14 cellular contexts compared by ENCODE assay signal in genomic region chr10:69957516-69958231, GRCh38.
DNase-seq lines count a peak whose midpoint lies in the region; ATAC-seq and TF ChIP-seq lines count a peak whose summit lies in the region.
"Had no signal": no experiment of that assay in that cellular context is flagged by ENCODE, and none has a peak within 500 bp of the region (broad histone marks: within the 10 kb centered on the region; RNA-seq: fewer than 3 reads in every experiment).

No MANE protein-coding gene starts in this region.

- in situ Hi-C loops in GM13977 (cut with MboI; ENCODE audit: low pct_unique_long_range_greater_than_20kb, low sequenced_read_pairs, unreplicated experiment), result no loop called here

- TF ChIP-seq CTCF in GM13977 (IDR thresholded peaks at IDR 0.05; ENCODE audit: extremely low read depth, insufficient read depth, missing control alignments), result no peak

- H3K36me3 Mint-ChIP-seq in activated CD8-positive, alpha-beta memory T cell treated with anti-CD3 and anti-CD28 coated beads, Interleukin-2, amount 10 ng/mL, durations not matched to agents 7 days and 5 days, result no peaks in the 10 kb centered on the region
- H3K36me3 Mint-ChIP-seq in dendritic cell treated with granulocyte-macrophage colony-stimulating factor and Interleukin-4, amounts not matched to agents 40 ng/mL and 50 ng/mL, for 4 days (ENCODE audit: low read depth), result no peaks in the 10 kb centered on the region
- H3K36me3 Mint-ChIP-seq: CD8-positive, alpha-beta T cell had no signal

- no peak for ATAC-seq in activated CD8-positive, alpha-beta memory T cell treated with anti-CD3 and anti-CD28 coated beads, Interleukin-2, amount 10 ng/mL, durations not matched to agents 7 days and 5 days
- no peak for ATAC-seq in HG03520 (IDR thresholded peaks at IDR 0.05; ENCODE audit: unreplicated experiment)

- DNase-seq in activated CD8-positive, alpha-beta memory T cell treated with anti-CD3 and anti-CD28 coated beads, Interleukin-2, amount 10 ng/mL, durations not matched to agents 7 days and 5 days, result peak; percentile 30
- DNase-seq in activated CD8-positive, alpha-beta memory T cell treated with anti-CD3 and anti-CD28 coated beads for 24 hours, result no peak
- DNase-seq in mesenteric fat pad (ENCODE audit: low spot score) (peak; percentile 65), ureter (ENCODE audit: low spot score) (peak; percentile 25), iPS-NIHi11 (ENCODE audit: low spot score) (no peak), GM13977 (ENCODE audit: low spot score) (no peak)
- DNase-seq: GOT3, MG63, NCI-H1417 treated with DMSO at 0.1 percent for 48 hours, NCI-H446 treated with DMSO at 0.1 percent for 48 hours, SHP77 had no signal

- H3K4me3 Mint-ChIP-seq in activated CD8-positive, alpha-beta memory T cell treated with anti-CD3 and anti-CD28 coated beads, Interleukin-2, amount 10 ng/mL, durations not matched to agents 7 days and 5 days, result no peak overlapping the region
- H3K4me3 Mint-ChIP-seq in dendritic cell treated with granulocyte-macrophage colony-stimulating factor and Interleukin-4, amounts not matched to agents 40 ng/mL and 50 ng/mL, for 4 days, result no peak overlapping the region
- H3K4me3 Mint-ChIP-seq: CD8-positive, alpha-beta T cell had no signal

- no peak overlapping the region for H3K27ac Mint-ChIP-seq in activated CD8-positive, alpha-beta memory T cell treated with anti-CD3 and anti-CD28 coated beads, Interleukin-2, amount 10 ng/mL, durations not matched to agents 7 days and 5 days
- peak overlapping the region; percentile 35 for H3K27ac Mint-ChIP-seq in dendritic cell treated with granulocyte-macrophage colony-stimulating factor and Interleukin-4, amounts not matched to agents 40 ng/mL and 50 ng/mL, for 4 days
- H3K27ac Mint-ChIP-seq: CD8-positive, alpha-beta T cell had no signal

- CTCF ChIA-PET in activated CD8-positive, alpha-beta memory T cell treated with anti-CD3 and anti-CD28 coated beads, Interleukin-2, amount 10 ng/mL, durations not matched to agents 7 days and 5 days (lab: Charles Lee), result interaction anchor here (0.6 to 2.7 kb wide), 19 partner anchors 10 to 313 kb away, joined by 3 to 12 read pairs (median 4); partner anchors contain the start of gene TYSND1

- no peaks in the 10 kb centered on the region for H3K4me1 Mint-ChIP-seq in activated CD8-positive, alpha-beta memory T cell treated with anti-CD3 and anti-CD28 coated beads, Interleukin-2, amount 10 ng/mL, durations not matched to agents 7 days and 5 days
- peaks cover 60% of the 10 kb centered on the region for H3K4me1 Mint-ChIP-seq in dendritic cell treated with granulocyte-macrophage colony-stimulating factor and Interleukin-4, amounts not matched to agents 40 ng/mL and 50 ng/mL, for 4 days (ENCODE audit: low read depth)

- intact Hi-C loops in dendritic cell treated with granulocyte-macrophage colony-stimulating factor and Interleukin-4, amounts not matched to agents 40 ng/mL and 50 ng/mL, for 4 days (cut with micrococcal nuclease), result no loop called here

- H3K9me3 Mint-ChIP-seq in activated CD8-positive, alpha-beta memory T cell treated with anti-CD3 and anti-CD28 coated beads, Interleukin-2, amount 10 ng/mL, durations not matched to agents 7 days and 5 days (ENCODE audit: low read depth), result no peaks in the 10 kb centered on the region
- H3K9me3 Mint-ChIP-seq in dendritic cell treated with granulocyte-macrophage colony-stimulating factor and Interleukin-4, amounts not matched to agents 40 ng/mL and 50 ng/mL, for 4 days, result no peaks in the 10 kb centered on the region
- H3K9me3 Mint-ChIP-seq: CD8-positive, alpha-beta T cell had no signal

- peaks cover 15% of the 10 kb centered on the region for H3K27me3 Mint-ChIP-seq in activated CD8-positive, alpha-beta memory T cell treated with anti-CD3 and anti-CD28 coated beads, Interleukin-2, amount 10 ng/mL, durations not matched to agents 7 days and 5 days
- H3K27me3 Mint-ChIP-seq in dendritic cell treated with granulocyte-macrophage colony-stimulating factor and Interleukin-4, amounts not matched to agents 40 ng/mL and 50 ng/mL, for 4 days, result peaks cover 14% of the 10 kb centered on the region

Comparison
In these comparisons a context has a peak if more than half of its experiments do, and no peak if none do; other contexts are left out.
1. DNase-seq: peak in activated CD8-positive, alpha-beta memory T cell treated with anti-CD3 and anti-CD28 coated beads, Interleukin-2, amount 10 ng/mL, durations not matched to agents 7 days and 5 days (single experiment), mesenteric fat pad (single experiment) and ureter (single experiment); none in activated CD8-positive, alpha-beta memory T cell treated with anti-CD3 and anti-CD28 coated beads for 24 hours (single experiment), iPS-NIHi11 (single experiment) and GM13977 (single experiment).